In the genomic region with DNA sequence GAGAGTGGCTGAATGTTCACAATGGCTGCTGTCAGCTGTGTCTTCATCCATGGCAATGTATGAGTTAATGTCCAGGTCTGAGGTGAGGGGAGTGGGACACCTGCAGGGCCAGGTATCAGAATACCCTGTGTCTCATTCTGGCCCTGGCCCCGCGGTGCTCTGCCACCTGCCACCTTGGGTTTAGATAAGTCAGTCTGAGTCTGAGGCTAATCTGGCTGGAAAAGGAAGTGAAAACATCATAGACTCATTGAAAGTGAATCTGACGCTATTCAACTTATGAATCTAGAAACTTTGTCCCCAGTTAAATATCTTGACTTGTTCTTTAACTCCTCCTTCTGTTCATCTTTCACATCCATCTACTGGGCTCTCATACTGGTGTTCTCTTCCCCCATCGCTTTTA, we compare ENCODE assay signal across 14 cellular contexts.
A peak's percentile ranks its signal among the peaks of the same experiment; 100 is the strongest.
DNase-seq lines count a peak whose midpoint lies in the region; ATAC-seq and TF ChIP-seq lines count a peak whose summit lies in the region.
"Had no signal": no experiment of that assay in that cellular context is flagged by ENCODE, and none has a peak within 500 bp of the region (broad histone marks: within the 10 kb centered on the region; RNA-seq: fewer than 3 reads in every experiment).

No MANE protein-coding gene starts in this region.

- H3K4me1 Mint-ChIP-seq in activated CD4-positive, alpha-beta memory T cell treated with anti-CD3 and anti-CD28 coated beads for 36 hours (ENCODE audit: low read depth), result no peaks in the 10 kb centered on the region

- H3K9me3 Mint-ChIP-seq in activated CD4-positive, alpha-beta memory T cell treated with anti-CD3 and anti-CD28 coated beads for 36 hours, result no peaks in the 10 kb centered on the region

- no peaks in the 10 kb centered on the region for H3K27me3 Mint-ChIP-seq in activated CD4-positive, alpha-beta memory T cell treated with anti-CD3 and anti-CD28 coated beads for 36 hours

- DNase-seq in MM.1S, result peak; percentile 86
- DNase-seq in activated gamma-delta T cell treated with Interleukin-2 at 50 U/mL for 16 hours, result no peak
- no peak for DNase-seq in NCI-H1092 (lab: John Stamatoyannopoulos, UW)
- no peak for DNase-seq in activated CD4-positive, alpha-beta memory T cell treated with anti-CD3 and anti-CD28 coated beads for 36 hours
- no peak for DNase-seq in posterior vena cava (ENCODE audit: low spot score)
- DNase-seq: effector memory CD4-positive, alpha-beta T cell; heart left ventricle; NCI-H1930; PC-3; stimulated activated CD4-positive, alpha-beta T cell treated with anti-CD3 and anti-CD28 coated beads, Interleukin-4, amount 100 ng/mL, for 4 hours had no signal

- no peak overlapping the region for H3K9ac ChIP-seq in MM.1S (ENCODE audit: low read length)

- no peaks in the 10 kb centered on the region for H3K27me3 ChIP-seq in MM.1S (replicated peaks; ENCODE audit: insufficient read depth, low read length)
- H3K27me3 ChIP-seq: heart left ventricle had no signal

- H3K4me3 ChIP-seq in MM.1S (ENCODE audit: low read length), result no peak overlapping the region
- H3K4me3 ChIP-seq: heart left ventricle had no signal

- CTCF ChIA-PET in activated CD4-positive, alpha-beta memory T cell treated with anti-CD3 and anti-CD28 coated beads for 36 hours (lab: Charles Lee), result no interaction called here

- peaks cover 17% of the 10 kb centered on the region for H3K4me1 ChIP-seq in MM.1S (ENCODE audit: low read length)

- H2AFZ ChIP-seq in MM.1S (ENCODE audit: low read length), result no peak overlapping the region

- H3K9me3 ChIP-seq in MM.1S (replicated peaks; ENCODE audit: insufficient read depth, low read length), result no peaks in the 10 kb centered on the region
- H3K9me3 ChIP-seq: heart left ventricle had no signal

- no peaks in the 10 kb centered on the region for H3K79me2 ChIP-seq in MM.1S (ENCODE audit: low read length)

- ATAC-seq in GM18867 (IDR thresholded peaks at IDR 0.05; ENCODE audit: unreplicated experiment), result peak; percentile 99
- ATAC-seq in GM21423 (IDR thresholded peaks at IDR 0.05; ENCODE audit: unreplicated experiment), result peak; percentile 97
- peak; percentile 95 for ATAC-seq in HG03025 (IDR thresholded peaks at IDR 0.05; ENCODE audit: low FRiP score, unreplicated experiment)
- ATAC-seq: heart left ventricle, PC-3 had no signal

- no peaks in the 10 kb centered on the region for H4K20me1 ChIP-seq in MM.1S (ENCODE audit: insufficient read depth, low read length)

- intact Hi-C loops in activated CD4-positive, alpha-beta memory T cell treated with anti-CD3 and anti-CD28 coated beads for 36 hours (cut with micrococcal nuclease), result no loop called here
- intact Hi-C loops in posterior vena cava (cut with DNase I), result no loop called here

- peak overlapping the region; percentile 32; the same call in 1 of the 2 replicates for H3K27ac ChIP-seq in MM.1S (ENCODE audit: low read length)
- H3K27ac ChIP-seq: C4-2B, heart left ventricle had no signal

- no peaks in the 10 kb centered on the region for H3K36me3 ChIP-seq in MM.1S (replicated peaks; ENCODE audit: insufficient read depth, low read length)
- H3K36me3 ChIP-seq: heart left ventricle had no signal

- no peak for TF ChIP-seq CTCF in MM.1S (IDR thresholded peaks at IDR 0.05; ENCODE audit: low read length)

- peak overlapping the region; percentile 42 for H3K4me2 ChIP-seq in MM.1S (ENCODE audit: low read depth, low read length)

- H3K27ac Mint-ChIP-seq in activated CD4-positive, alpha-beta memory T cell treated with anti-CD3 and anti-CD28 coated beads for 36 hours, result no peak overlapping the region

- POLR2A ChIA-PET in activated CD4-positive, alpha-beta memory T cell treated with anti-CD3 and anti-CD28 coated beads for 36 hours (lab: Charles Lee), result no interaction called here

- no peaks in the 10 kb centered on the region for H3K9me2 ChIP-seq in MM.1S (replicated peaks; ENCODE audit: insufficient read depth, low read length)

- no peaks in the 10 kb centered on the region for H3K36me3 Mint-ChIP-seq in activated CD4-positive, alpha-beta memory T cell treated with anti-CD3 and anti-CD28 coated beads for 36 hours

- H3F3A ChIP-seq in MM.1S (ENCODE audit: insufficient read depth, low read length), result peaks cover 12% of the 10 kb centered on the region; the same call in 1 of the 2 replicates

- H3K4me3 Mint-ChIP-seq in activated CD4-positive, alpha-beta memory T cell treated with anti-CD3 and anti-CD28 coated beads for 36 hours, result no peak overlapping the region
